Comparison of ENCODE assay signal across 12 cellular contexts in genomic region chr3:98770261-98771039, GRCh38. TPM values are rescaled to one million over a fixed set of nuclear protein-coding genes. Genes with fewer than 3 reads are reported as not detected.
DNase-seq lines count a peak whose midpoint lies in the region; ATAC-seq and TF ChIP-seq lines count a peak whose summit lies in the region.
"Had no signal": no experiment of that assay in that cellular context is flagged by ENCODE, and none has a peak within 500 bp of the region (broad histone marks: within the 10 kb centered on the region; RNA-seq: fewer than 3 reads in every experiment).

No MANE protein-coding gene starts in this region.

- no peaks in the 10 kb centered on the region for H3K36me3 ChIP-seq in A673 (ENCODE audit: insufficient read depth, low read length, poor library complexity, severe bottlenecking)

- CTCF ChIA-PET in activated CD4-positive, alpha-beta memory T cell treated with anti-CD3 and anti-CD28 coated beads for 36 hours (lab: Charles Lee), result no interaction called here
- CTCF ChIA-PET in A673 (lab: Charles Lee), result no interaction called here

- H3K9me3 ChIP-seq in A673 (ENCODE audit: low read depth, low read length, poor library complexity, severe bottlenecking), result no peaks in the 10 kb centered on the region

- peaks cover 29% of the 10 kb centered on the region for H3K4me1 ChIP-seq in A673 (ENCODE audit: insufficient read depth, low read length, poor library complexity, severe bottlenecking)

- BruUV-seq in A673 (replicated peaks; lab: Mats Ljungman, UMichigan), result no TSS peak

- peak; percentile 9 for DNase-seq in activated CD4-positive, alpha-beta memory T cell treated with anti-CD3 and anti-CD28 coated beads for 36 hours
- DNase-seq in naive B cell (peak; percentile 14), A673 (ENCODE audit: low spot score) (no peak), NCI-H446 treated with DMSO at 0.1 percent for 48 hours (lab: John Stamatoyannopoulos, UW) (no peak), AG08396 (ENCODE audit: low spot score) (no peak)
- DNase-seq in stimulated activated effector memory CD8-positive, alpha-beta T cell treated with anti-CD3 and anti-CD28 coated beads, Interleukin-12 subunit alpha, Interleukin-12 subunit beta, amount 100 ng/mL, for 72 hours (ENCODE audit: low spot score in 2 of 2), result no peak
- DNase-seq: effector memory CD8-positive, alpha-beta T cell; KG1 had no signal

- no peaks in the 10 kb centered on the region for H3K4me1 Mint-ChIP-seq in activated CD4-positive, alpha-beta memory T cell treated with anti-CD3 and anti-CD28 coated beads for 36 hours (ENCODE audit: low read depth)
- H3K4me1 Mint-ChIP-seq in naive B cell, result peaks cover 0 to 6% (median 0%) of the 10 kb centered on the region in 3 donors
- H3K4me1 Mint-ChIP-seq in stimulated activated effector memory CD8-positive, alpha-beta T cell treated with anti-CD3 and anti-CD28 coated beads, Interleukin-12 subunit alpha, Interleukin-12 subunit beta, amount 100 ng/mL, for 72 hours, result no peaks in the 10 kb centered on the region

- no peak overlapping the region for H3K4me3 Mint-ChIP-seq in activated CD4-positive, alpha-beta memory T cell treated with anti-CD3 and anti-CD28 coated beads for 36 hours
- peak overlapping the region in 4 of 8 donors; percentile 17 to 71 (median 42) for H3K4me3 Mint-ChIP-seq in naive B cell
- H3K4me3 Mint-ChIP-seq in stimulated activated effector memory CD8-positive, alpha-beta T cell treated with anti-CD3 and anti-CD28 coated beads, Interleukin-12 subunit alpha, Interleukin-12 subunit beta, amount 100 ng/mL, for 72 hours, result no peak overlapping the region
- H3K4me3 Mint-ChIP-seq: effector memory CD8-positive, alpha-beta T cell; stimulated activated naive CD8-positive, alpha-beta T cell treated with anti-CD3 and anti-CD28 coated beads, Interleukin-15, Interleukin-2, amounts not matched to agents 100 ng/mL and 50 ng/mL, for 24 hours had no signal

- no peak for TF ChIP-seq CTCF in A673 (conservative IDR thresholded peaks at IDR 0.05; ENCODE audit: low read depth, low read length)

- POLR2A ChIA-PET in activated CD4-positive, alpha-beta memory T cell treated with anti-CD3 and anti-CD28 coated beads for 36 hours (lab: Charles Lee), result no interaction called here
- POLR2A ChIA-PET in A673 (lab: Charles Lee; ENCODE audit: low non-redundant PET), result no interaction called here

- H3K36me3 Mint-ChIP-seq in activated CD4-positive, alpha-beta memory T cell treated with anti-CD3 and anti-CD28 coated beads for 36 hours, result no peaks in the 10 kb centered on the region
- no peaks in the 10 kb centered on the region for H3K36me3 Mint-ChIP-seq in naive B cell
- H3K36me3 Mint-ChIP-seq in stimulated activated effector memory CD8-positive, alpha-beta T cell treated with anti-CD3 and anti-CD28 coated beads, Interleukin-12 subunit alpha, Interleukin-12 subunit beta, amount 100 ng/mL, for 72 hours, result no peaks in the 10 kb centered on the region

- ATAC-seq in GM18861 (IDR thresholded peaks at IDR 0.05; ENCODE audit: unreplicated experiment) (peak; percentile 64), HG02642 (IDR thresholded peaks at IDR 0.05; ENCODE audit: poor library complexity, unreplicated experiment) (peak; percentile 84), naive B cell (ENCODE audit: low read depth in 2 of 2) (peak; percentile 51 to 72)
- no peak for ATAC-seq in stimulated activated effector memory CD8-positive, alpha-beta T cell treated with anti-CD3 and anti-CD28 coated beads, Interleukin-12 subunit alpha, Interleukin-12 subunit beta, amount 100 ng/mL, for 72 hours
- ATAC-seq: effector memory CD8-positive, alpha-beta T cell had no signal

- no peak overlapping the region for H3K27ac Mint-ChIP-seq in activated CD4-positive, alpha-beta memory T cell treated with anti-CD3 and anti-CD28 coated beads for 36 hours
- H3K27ac Mint-ChIP-seq in naive B cell, result peak overlapping the region in 5 of 6 donors; percentile 4 to 85 (median 58)
- H3K27ac Mint-ChIP-seq in stimulated activated effector memory CD8-positive, alpha-beta T cell treated with anti-CD3 and anti-CD28 coated beads, Interleukin-12 subunit alpha, Interleukin-12 subunit beta, amount 100 ng/mL, for 72 hours, result no peak overlapping the region
- H3K27ac Mint-ChIP-seq: effector memory CD8-positive, alpha-beta T cell; stimulated activated naive CD8-positive, alpha-beta T cell treated with anti-CD3 and anti-CD28 coated beads, Interleukin-15, Interleukin-2, amounts not matched to agents 100 ng/mL and 50 ng/mL, for 24 hours had no signal

- H3K4me3 ChIP-seq in A673 (ENCODE audit: low read depth, low read length, poor library complexity, severe bottlenecking), result no peak overlapping the region

- H3K27me3 ChIP-seq in A673 (replicated peaks; ENCODE audit: insufficient read depth, low read depth, low read length, poor library complexity), result no peaks in the 10 kb centered on the region

- no peaks in the 10 kb centered on the region for H3K9me3 Mint-ChIP-seq in activated CD4-positive, alpha-beta memory T cell treated with anti-CD3 and anti-CD28 coated beads for 36 hours
- H3K9me3 Mint-ChIP-seq in naive B cell, result no peaks in the 10 kb centered on the region
- H3K9me3 Mint-ChIP-seq in stimulated activated effector memory CD8-positive, alpha-beta T cell treated with anti-CD3 and anti-CD28 coated beads, Interleukin-12 subunit alpha, Interleukin-12 subunit beta, amount 100 ng/mL, for 72 hours, result no peaks in the 10 kb centered on the region
- H3K9me3 Mint-ChIP-seq: effector memory CD8-positive, alpha-beta T cell; stimulated activated naive CD8-positive, alpha-beta T cell treated with anti-CD3 and anti-CD28 coated beads, Interleukin-15, Interleukin-2, amounts not matched to agents 100 ng/mL and 50 ng/mL, for 24 hours had no signal

- peaks cover 9% of the 10 kb centered on the region for H3K27me3 Mint-ChIP-seq in activated CD4-positive, alpha-beta memory T cell treated with anti-CD3 and anti-CD28 coated beads for 36 hours
- H3K27me3 Mint-ChIP-seq in naive B cell, result no peaks in the 10 kb centered on the region

- no peak overlapping the region for H3K27ac ChIP-seq in A673 (ENCODE audit: low read depth, low read length, poor library complexity, severe bottlenecking)
- H3K27ac ChIP-seq: VCaP had no signal

- intact Hi-C loops in activated CD4-positive, alpha-beta memory T cell treated with anti-CD3 and anti-CD28 coated beads for 36 hours (cut with micrococcal nuclease), result no loop called here
- intact Hi-C loops in A673 (cut with micrococcal nuclease; ENCODE audit: unreplicated experiment), result no loop called here

RNA-seq across cellular contexts. Expression of gene ST3GAL6, which starts 7.3 kb away (rescaled TPM):
- total RNA-seq in activated CD4-positive, alpha-beta memory T cell treated with anti-CD3 and anti-CD28 coated beads for 36 hours, result not detected
- 1 to 10 TPM in 1 of 6 donors, under 1 TPM in 3, not detected in 2; 0.18 to 1.2 (median 0.31) TPM for polyA plus RNA-seq in naive B cell (ENCODE audit: low read depth in 6 of 6)
- total RNA-seq in A673 (2021), result 4.8 and 8.2 TPM in 2 replicates

Comparison
In these comparisons a context has a peak if more than half of its experiments do, and no peak if none do; other contexts are left out.
1. DNase-seq: peak in activated CD4-positive, alpha-beta memory T cell treated with anti-CD3 and anti-CD28 coated beads for 36 hours (single experiment) and naive B cell (single experiment); none in stimulated activated effector memory CD8-positive, alpha-beta T cell treated with anti-CD3 and anti-CD28 coated beads, Interleukin-12 subunit alpha, Interleukin-12 subunit beta, amount 100 ng/mL, for 72 hours (0 of 2), A673 (single experiment), NCI-H446 treated with DMSO at 0.1 percent for 48 hours (single experiment) and AG08396 (single experiment).
2. H3K27ac Mint-ChIP-seq: peak in naive B cell (5 of 6); none in activated CD4-positive, alpha-beta memory T cell treated with anti-CD3 and anti-CD28 coated beads for 36 hours (single experiment) and stimulated activated effector memory CD8-positive, alpha-beta T cell treated with anti-CD3 and anti-CD28 coated beads, Interleukin-12 subunit alpha, Interleukin-12 subunit beta, amount 100 ng/mL, for 72 hours (single experiment).